In genomic region chr7:14807498-14807897, GRCh38 we compare ENCODE assay signal across 17 cellular contexts.
DNase-seq lines count a peak whose midpoint lies in the region; ATAC-seq, FAIRE-seq and TF ChIP-seq lines count a peak whose summit lies in the region.
"Had no signal": no experiment of that assay in that cellular context is flagged by ENCODE, and none has a peak within 500 bp of the region (broad histone marks: within the 10 kb centered on the region; RNA-seq: fewer than 3 reads in every experiment).

No MANE protein-coding gene starts in this region.

- SMC1A ChIA-PET in GM12878 (lab: Charles Lee; ENCODE audit: uncharacterized antibody, unreplicated experiment) = interaction anchor here (1.2 to 1.8 kb wide), 2 partner anchors 10 to 209 kb away, joined by 3 to 4 read pairs; no protein-coding TSS in a partner anchor

- in situ Hi-C loops in GM12878 (cut with MboI) = no loop called here

- H3K79me2 ChIP-seq in GM12878 (ENCODE audit: control insufficient read depth, insufficient read depth, low read length) = no peaks in the 10 kb centered on the region

- intact Hi-C loops in GM12878 (cut with micrococcal nuclease; ENCODE audit: unreplicated experiment) = no loop called here
- intact Hi-C loops in A673 (cut with micrococcal nuclease; ENCODE audit: unreplicated experiment) = no loop called here

- H3K36me3 ChIP-seq in GM12878 (ENCODE audit: control insufficient read depth in 2 of 2, insufficient read depth in 2 of 2, low read length in 1 of 2) (no peaks in the 10 kb centered on the region), A673 (ENCODE audit: insufficient read depth, low read length, poor library complexity, severe bottlenecking) (no peaks in the 10 kb centered on the region)
- H3K36me3 ChIP-seq: BLaER1 treated with 17β-estradiol and CSF1 and Interleukin-3, amounts not matched to agents 10 nM and 100 nM; SJSA1 had no signal

- no peak for TF ChIP-seq POLR2A in GM12878 (IDR thresholded peaks at IDR 0.05; ENCODE audit: low read depth, low read length)

- H3K4me2 ChIP-seq in GM12878 (ENCODE audit: control insufficient read depth, insufficient read depth) = no peak overlapping the region
- H3K4me2 ChIP-seq: A549; BLaER1 treated with 17β-estradiol and CSF1 and Interleukin-3, amounts not matched to agents 10 nM and 100 nM had no signal

- no peak for TF ChIP-seq EP300 in GM12878 (IDR thresholded peaks at IDR 0.05; ENCODE audit: borderline replicate concordance in 1 of 2, control insufficient read depth in 1 of 2, low read depth in 2 of 2, low read length in 2 of 2)

- CTCF ChIA-PET in GM12878 (lab: Yijun Ruan, JAX) = interaction anchor here (1.3 to 1.4 kb wide), 2 partner anchors 9 to 11 kb away, joined by 3 to 5 read pairs; no protein-coding TSS in a partner anchor
- CTCF ChIA-PET in A673 (lab: Charles Lee) = no interaction called here

- H3K4me1 ChIP-seq in GM12878 (ENCODE audit: control insufficient read depth, insufficient read depth, low read length) (no peaks in the 10 kb centered on the region), A673 (ENCODE audit: insufficient read depth, low read length, poor library complexity, severe bottlenecking) (no peaks in the 10 kb centered on the region)
- H3K4me1 ChIP-seq: A549; BLaER1 treated with 17β-estradiol and CSF1 and Interleukin-3, amounts not matched to agents 10 nM and 100 nM; SJSA1 had no signal

- RAD21 ChIA-PET in GM12878 (lab: Charles Lee; ENCODE audit: unreplicated experiment) = no interaction called here

- no peak for ATAC-seq in GM12878
- ATAC-seq: A549, Panc1 had no signal

- POLR2A ChIA-PET in GM12878 (lab: Charles Lee) = no interaction called here
- POLR2A ChIA-PET in A673 (lab: Charles Lee; ENCODE audit: low non-redundant PET) = no interaction called here

- H2AFZ ChIP-seq in GM12878 (ENCODE audit: control insufficient read depth, low read depth, low read length) = no peak overlapping the region

- H3K4me3 ChIP-seq in GM12878 (no peak overlapping the region), A673 (ENCODE audit: low read depth, low read length, poor library complexity, severe bottlenecking) (no peak overlapping the region)
- H3K4me3 ChIP-seq: A549; BLaER1 treated with 17β-estradiol and CSF1 and Interleukin-3, amounts not matched to agents 10 nM and 100 nM; SJSA1 had no signal

- no peak overlapping the region for H3K27ac ChIP-seq in GM12878 (ENCODE audit: control insufficient read depth, insufficient read depth)
- H3K27ac ChIP-seq in A673 (ENCODE audit: low read depth, low read length, poor library complexity, severe bottlenecking) = no peak overlapping the region
- H3K27ac ChIP-seq: A549; BLaER1 treated with 17β-estradiol and CSF1 and Interleukin-3, amounts not matched to agents 10 nM and 100 nM; SJSA1 had no signal

- H3K9me3 ChIP-seq in GM12878 (replicated peaks; ENCODE audit: control insufficient read depth, insufficient read depth, low read length) = no peaks in the 10 kb centered on the region
- H3K9me3 ChIP-seq in A673 (ENCODE audit: low read depth, low read length, poor library complexity, severe bottlenecking) = no peaks in the 10 kb centered on the region
- H3K9me3 ChIP-seq: A549; BLaER1 treated with 17β-estradiol and CSF1 and Interleukin-3, amounts not matched to agents 10 nM and 100 nM; SJSA1 had no signal

- BruUV-seq in GM12878 (replicated peaks; lab: Mats Ljungman, UMichigan) = no TSS peak
- no TSS peak for BruUV-seq in A673 (replicated peaks; lab: Mats Ljungman, UMichigan)

- DNase-seq in ELR (ENCODE audit: low read depth) = peak; percentile 24
- DNase-seq in LHCN-M2 (ENCODE audit: low read depth) = peak; percentile 17
- DNase-seq in GM12878 (ENCODE audit: low read depth, low spot score) = no peak
- DNase-seq in myocyte (ENCODE audit: low read depth) = peak; percentile 7
- DNase-seq in NCI-H1930 (lab: John Stamatoyannopoulos, UW) = no peak
- DNase-seq in A673 (ENCODE audit: low spot score) = no peak
- no peak for DNase-seq in inferior parietal cortex (ENCODE audit: extremely low spot score)
- DNase-seq in GM19238 (ENCODE audit: insufficient read length, low spot score) = no peak
- DNase-seq: CD8-positive, alpha-beta memory T cell; DMS53; H9; Kasumi-1; NCI-H1092 treated with DMSO at 0.1 percent for 48 hours had no signal

- TF ChIP-seq CTCF in GM12878 (IDR thresholded peaks at IDR 0.05 in 2 of 3, conservative IDR thresholded peaks at IDR 0.05 in 1 of 3; ENCODE audit: control insufficient read depth in 2 of 3, extremely low read depth in 1 of 3, insufficient read depth in 1 of 3, low read depth in 3 of 3, low read length in 3 of 3) (no peak), A673 (conservative IDR thresholded peaks at IDR 0.05; ENCODE audit: low read depth, low read length) (no peak)

- no peak for FAIRE-seq in GM12878 (lab: Jason Lieb, UNC)
- FAIRE-seq: A549 had no signal

- H3K9ac ChIP-seq in GM12878 (ENCODE audit: control insufficient read depth, insufficient read depth, low read length) = no peak overlapping the region
- H3K9ac ChIP-seq: BLaER1 treated with 17β-estradiol and CSF1 and Interleukin-3, amounts not matched to agents 10 nM and 100 nM had no signal

- no peak for TF ChIP-seq RAD21 in GM12878 (IDR thresholded peaks at IDR 0.05; ENCODE audit: insufficient read depth, low read depth, low read length)

- WGBS in GM12878 (ENCODE audit: insufficient coverage, insufficient replicate concordance, low lambda C conversion rate, missing lambda C conversion rate) = 9% methylated on average over 3 of the region's 3 CpGs

- H3K27me3 ChIP-seq in GM12878 (replicated peaks in 1 of 2; ENCODE audit: control insufficient read depth in 2 of 2, insufficient read depth in 2 of 2, low read length in 1 of 2) (no peaks in the 10 kb centered on the region), A673 (replicated peaks; ENCODE audit: insufficient read depth, low read depth, low read length, poor library complexity) (no peaks in the 10 kb centered on the region)
- H3K27me3 ChIP-seq: BLaER1 treated with 17β-estradiol and CSF1 and Interleukin-3, amounts not matched to agents 10 nM and 100 nM; SJSA1 had no signal

- no peaks in the 10 kb centered on the region for H4K20me1 ChIP-seq in GM12878 (ENCODE audit: control insufficient read depth, insufficient read depth)
- H4K20me1 ChIP-seq: BLaER1 treated with 17β-estradiol and CSF1 and Interleukin-3, amounts not matched to agents 10 nM and 100 nM had no signal

TF ChIP-seq in GM12878, 131 proteins besides CTCF, POLR2A, EP300 and RAD21:
- TF ChIP-seq BRCA1 (IDR thresholded peaks at IDR 0.05; ENCODE audit: low read depth, low read length) (no peak), ATF7 (IDR thresholded peaks at IDR 0.05; ENCODE audit: low read depth) (0 out of 2 replicates have a peak, but pooled peaks have one; percentile 29)

Comparison
In these comparisons a context has a peak if more than half of its experiments do, and no peak if none do; other contexts are left out.
1. DNase-seq: peak in ELR (single experiment), LHCN-M2 (single experiment) and myocyte (single experiment); none in GM12878 (single experiment), NCI-H1930 (0 of 2), A673 (single experiment), inferior parietal cortex (single experiment) and GM19238 (single experiment).